ENCODE assay signal across 8 cellular contexts in the genomic region with DNA sequence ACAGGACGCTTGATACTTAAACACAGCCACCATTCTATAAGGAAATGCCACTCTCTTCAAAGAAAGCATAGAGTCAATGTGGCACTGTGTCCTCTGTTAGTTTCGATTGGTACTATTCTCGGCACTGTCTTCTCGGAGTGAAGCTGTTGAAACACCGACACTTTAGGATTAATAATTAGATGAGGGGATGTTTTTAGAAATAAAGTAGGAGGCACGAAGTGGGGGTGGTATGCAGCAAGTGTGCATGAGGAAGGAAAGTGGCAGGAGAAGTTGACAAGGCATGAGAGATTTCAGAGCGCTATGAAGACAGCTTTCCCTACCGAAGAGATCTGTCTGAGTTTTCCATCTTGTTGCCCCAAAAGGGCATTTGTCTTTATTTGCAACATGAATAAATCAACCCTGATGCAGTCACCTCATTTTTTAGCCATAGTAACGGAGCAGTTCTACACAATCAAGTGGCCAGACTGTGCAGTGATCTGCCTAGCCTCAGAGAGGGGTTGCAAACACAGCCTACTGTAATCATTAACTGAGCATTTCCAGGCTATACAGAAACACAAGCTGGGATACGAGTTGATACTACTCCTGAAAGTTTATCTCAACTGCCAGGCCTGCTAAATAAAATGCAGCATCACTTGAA. TPM values are rescaled to one million over a fixed set of nuclear protein-coding genes. Genes with fewer than 3 reads are reported as not detected.
DNase-seq lines count a peak whose midpoint lies in the region; ATAC-seq and TF ChIP-seq lines count a peak whose summit lies in the region.

No MANE protein-coding gene starts in this region.

- H3K9me3 ChIP-seq in fibroblast of lung (ENCODE audit: control insufficient read depth, insufficient read depth, low read depth, low read length) (no peaks in the 10 kb centered on the region), gastrocnemius medialis (no peaks in the 10 kb centered on the region)

- no peak overlapping the region for H2AFZ ChIP-seq in fibroblast of lung (ENCODE audit: low read length)

- H3K27me3 ChIP-seq in fibroblast of lung (ENCODE audit: control insufficient read depth, insufficient read depth, low read length) (no peaks in the 10 kb centered on the region), gastrocnemius medialis (no peaks in the 10 kb centered on the region)

- in situ Hi-C loops in gastrocnemius medialis (cut with MboI; ENCODE audit: low sequenced_read_pairs in 4 of 4), result no loop called here

- H3K36me3 ChIP-seq in fibroblast of lung (ENCODE audit: control insufficient read depth, insufficient read depth, low read length) (no peaks in the 10 kb centered on the region), gastrocnemius medialis (no peaks in the 10 kb centered on the region)

- no peak for TF ChIP-seq CTCF in fibroblast of lung (conservative IDR thresholded peaks at IDR 0.05 in 1 of 2, IDR thresholded peaks at IDR 0.05 in 1 of 2; ENCODE audit: low read depth in 1 of 2, low read length in 2 of 2)
- TF ChIP-seq CTCF in gastrocnemius medialis (IDR thresholded peaks at IDR 0.05 in 4 of 5, conservative IDR thresholded peaks at IDR 0.05 in 1 of 5), result no peak

- DNase-seq in NAMALWA (ENCODE audit: low spot score), result peak; percentile 57
- no peak for DNase-seq in fibroblast of lung (ENCODE audit: low read depth in 2 of 2)
- no peak for DNase-seq in gastrocnemius medialis
- DNase-seq in NCI-H446 (lab: John Stamatoyannopoulos, UW), result no peak

- no peaks in the 10 kb centered on the region for H3K4me1 ChIP-seq in fibroblast of lung (ENCODE audit: control insufficient read depth, extremely low read depth, insufficient read depth, low read length)
- H3K4me1 ChIP-seq in gastrocnemius medialis, result no peaks in the 10 kb centered on the region

- ATAC-seq in GM19395 (IDR thresholded peaks at IDR 0.05; ENCODE audit: unreplicated experiment) (peak; percentile 31), gastrocnemius medialis (no peak), HG02870 (IDR thresholded peaks at IDR 0.05; ENCODE audit: unreplicated experiment) (no peak), HG02970 (IDR thresholded peaks at IDR 0.05; ENCODE audit: low FRiP score, unreplicated experiment) (no peak), HG03439 (IDR thresholded peaks at IDR 0.05; ENCODE audit: unreplicated experiment) (no peak)

- H3K27ac ChIP-seq in fibroblast of lung (ENCODE audit: insufficient read depth, low read length) (no peak overlapping the region), gastrocnemius medialis (peak overlapping the region in 3 of 4 donors; percentile 29 to 41 (median 33))

- intact Hi-C loops in gastrocnemius medialis (cut with DNase I; ENCODE audit: low total_unique reads), result no loop called here

- peak overlapping the region; percentile 8 for H3K4me2 ChIP-seq in fibroblast of lung (ENCODE audit: extremely low read depth, insufficient read depth, low read length)

- H3K4me3 ChIP-seq in fibroblast of lung (replicated peaks in 1 of 4; ENCODE audit: control extremely low read depth in 1 of 4, insufficient read depth in 1 of 4, low read depth in 3 of 4, low read length in 4 of 4) (peak overlapping the region in 1 of 4 experiments; percentile 22), gastrocnemius medialis (peak overlapping the region; percentile 13 to 34 (median 22))

- no peak for TF ChIP-seq POLR2A in gastrocnemius medialis (IDR thresholded peaks at IDR 0.05)

- no peaks in the 10 kb centered on the region for H4K20me1 ChIP-seq in fibroblast of lung (ENCODE audit: control insufficient read depth, extremely low read depth, insufficient read depth, low read length)

- no peaks in the 10 kb centered on the region for H3K79me2 ChIP-seq in fibroblast of lung (ENCODE audit: control insufficient read depth, insufficient read depth, low read length)

- H3K9ac ChIP-seq in fibroblast of lung (ENCODE audit: insufficient read depth, low read length), result no peak overlapping the region

RNA-seq across cellular contexts. Expression of gene GPRIN3, which starts 8.3 kb away (rescaled TPM):
- total RNA-seq in fibroblast of lung (under 0.01 TPM in 2 replicates), gastrocnemius medialis (1 to 10 TPM; 1.2 to 3.1 (median 1.8) TPM)
- 0.01 TPM in 1 of 2 replicates, not detected in the other for polyA plus RNA-seq in fibroblast of lung
- polyA plus RNA-seq in fibroblast of lung (2012), result not detected in 2 replicates
- polyA minus RNA-seq in fibroblast of lung (ENCODE audit: low replicate concordance), result not detected in 2 replicates
